Comparison of ENCODE assay signal across 21 cellular contexts in the genomic region with DNA sequence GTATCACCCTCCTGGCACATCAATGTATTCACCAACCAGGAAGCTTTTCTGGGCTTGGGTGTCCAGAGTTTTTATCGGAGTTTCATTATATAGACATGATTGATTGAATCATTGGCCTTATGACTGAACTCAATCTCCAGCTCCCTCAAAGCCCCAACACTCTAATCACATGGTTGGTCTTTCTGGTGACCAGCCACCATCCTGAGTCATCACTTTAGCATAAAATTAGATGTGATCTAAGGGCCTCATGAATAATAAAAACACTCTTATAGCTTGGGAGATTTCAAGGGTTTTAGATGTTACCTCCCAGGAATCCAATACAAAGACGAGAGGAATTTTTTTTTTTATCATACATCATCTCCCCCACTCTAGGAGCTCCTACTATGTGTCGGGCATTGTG.
"Had no signal": no experiment of that assay in that cellular context is flagged by ENCODE, and none has a peak within 500 bp of the region (broad histone marks: within the 10 kb centered on the region; RNA-seq: fewer than 3 reads in every experiment).

No MANE protein-coding gene starts in this region.

- DNase-seq: esophagus squamous epithelium; gastrocnemius medialis; heart right ventricle; left cardiac atrium; left ventricle myocardium inferior; lower lobe of right lung; nucleus accumbens; pancreas; right cardiac atrium; stimulated activated CD4-positive, alpha-beta T cell treated with anti-CD3 and anti-CD28 coated beads, Interleukin-2, amount 100 ng/mL, for 48 hours; stimulated activated naive CD4-positive, alpha-beta T cell treated with Interleukin-2 at 50 U/mL for 16 hours; thyroid gland had no signal

- H3K4me3 Mint-ChIP-seq: dendritic cell treated with granulocyte-macrophage colony-stimulating factor and Interleukin-4, amounts not matched to agents 40 ng/mL and 50 ng/mL, for 4 days; memory B cell; mesothelial cell of epicardium; natural killer cell treated with Interleukin-12 subunit alpha and Interleukin-12 subunit beta and Interleukin-15 and Interleukin-18, amount 100 ng/mL, for 72 hours; neural progenitor cell; type B pancreatic cell had no signal

- ATAC-seq: gastrocnemius medialis; heart right ventricle; left cardiac atrium; lower lobe of right lung; natural killer cell treated with Interleukin-12 subunit alpha and Interleukin-12 subunit beta and Interleukin-15 and Interleukin-18, amount 100 ng/mL, for 72 hours; pancreas; right cardiac atrium had no signal

- H3K27me3 ChIP-seq: esophagus squamous epithelium, heart right ventricle, pancreas, suprapubic skin, thyroid gland had no signal

- H3K9me3 Mint-ChIP-seq: dendritic cell treated with granulocyte-macrophage colony-stimulating factor and Interleukin-4, amounts not matched to agents 40 ng/mL and 50 ng/mL, for 4 days; memory B cell; mesothelial cell of epicardium; natural killer cell treated with Interleukin-12 subunit alpha and Interleukin-12 subunit beta and Interleukin-15 and Interleukin-18, amount 100 ng/mL, for 72 hours; neural progenitor cell; type B pancreatic cell had no signal

- H3K4me3 ChIP-seq: esophagus squamous epithelium, gastrocnemius medialis, heart right ventricle, left ventricle myocardium inferior, lower lobe of right lung, neural progenitor cell, pancreas, smooth muscle cell, suprapubic skin, thyroid gland had no signal

- H3K27ac ChIP-seq: esophagus squamous epithelium, gastrocnemius medialis, heart right ventricle, left ventricle myocardium inferior, lower lobe of right lung, neural progenitor cell, pancreas, suprapubic skin, thyroid gland had no signal

- H3K4me1 Mint-ChIP-seq: memory B cell, mesothelial cell of epicardium, neural progenitor cell had no signal

- H3K36me3 Mint-ChIP-seq: memory B cell; mesothelial cell of epicardium; natural killer cell treated with Interleukin-12 subunit alpha and Interleukin-12 subunit beta and Interleukin-15 and Interleukin-18, amount 100 ng/mL, for 72 hours; neural progenitor cell; type B pancreatic cell had no signal

- H3K27ac Mint-ChIP-seq: dendritic cell treated with granulocyte-macrophage colony-stimulating factor and Interleukin-4, amounts not matched to agents 40 ng/mL and 50 ng/mL, for 4 days; memory B cell; mesothelial cell of epicardium; natural killer cell treated with Interleukin-12 subunit alpha and Interleukin-12 subunit beta and Interleukin-15 and Interleukin-18, amount 100 ng/mL, for 72 hours; neural progenitor cell; progenitor cell of endocrine pancreas; type B pancreatic cell had no signal
